15 cellular contexts compared by ENCODE assay signal in genomic region chr7:37410305-37411209, GRCh38. TPM values are rescaled to one million over a fixed set of nuclear protein-coding genes. Genes with fewer than 3 reads are reported as not detected.
DNase-seq lines count a peak whose midpoint lies in the region; ATAC-seq, FAIRE-seq and TF ChIP-seq lines count a peak whose summit lies in the region.
"Had no signal": no experiment of that assay in that cellular context is flagged by ENCODE, and none has a peak within 500 bp of the region (broad histone marks: within the 10 kb centered on the region; RNA-seq: fewer than 3 reads in every experiment).

No MANE protein-coding gene starts in this region.

- TF ChIP-seq POLR2A in endothelial cell of umbilical vein (IDR thresholded peaks at IDR 0.05; ENCODE audit: low read depth, low read length) (no peak), H54 (IDR thresholded peaks at IDR 0.05; ENCODE audit: low read depth, low read length) (no peak), adrenal gland (IDR thresholded peaks at IDR 0.05) (no peak)

- dilution Hi-C loops in endothelial cell of umbilical vein (cut with MboI; ENCODE audit: extremely low pct_ligation_motif_present, low sequenced_read_pairs): no loop called here

- peak overlapping the region; percentile 15 for H2AFZ ChIP-seq in endothelial cell of umbilical vein (ENCODE audit: low read depth, low read length)

- no peaks in the 10 kb centered on the region for H3K27me3 ChIP-seq in CD8-positive, alpha-beta T cell (ENCODE audit: insufficient read depth, low read length)
- H3K27me3 ChIP-seq in endothelial cell of umbilical vein (ENCODE audit: control insufficient read depth in 2 of 2, insufficient read depth in 2 of 2, low read length in 2 of 2) (no peaks in the 10 kb centered on the region), adrenal gland (no peaks in the 10 kb centered on the region)

- H3K9ac ChIP-seq in endothelial cell of umbilical vein (replicated peaks; ENCODE audit: extremely low read depth, insufficient read depth, low read length): no peak overlapping the region
- H3K9ac ChIP-seq: SK-N-SH had no signal

- POLR2A ChIA-PET in CD8-positive, alpha-beta T cell (lab: Charles Lee): interaction anchor here (0.7 to 5.8 kb wide), 2 partner anchors 16 to 38 kb away, joined by 3 to 27 read pairs; partner anchors contain the start of gene ELMO1
- POLR2A ChIA-PET in endothelial cell of umbilical vein (lab: Charles Lee): no interaction called here

- no peaks in the 10 kb centered on the region for H3K9me3 Mint-ChIP-seq in CD8-positive, alpha-beta T cell
- H3K9me3 Mint-ChIP-seq in type B pancreatic cell: no peaks in the 10 kb centered on the region

- BruUV-seq in endothelial cell of umbilical vein (replicated peaks; lab: Mats Ljungman, UMichigan): no TSS peak

- peaks cover 65% of the 10 kb centered on the region for H3K4me1 Mint-ChIP-seq in CD8-positive, alpha-beta T cell (ENCODE audit: low read depth)
- H3K4me1 Mint-ChIP-seq in type B pancreatic cell (ENCODE audit: unreplicated experiment): peaks cover 6% of the 10 kb centered on the region

- H3K36me3 Mint-ChIP-seq in CD8-positive, alpha-beta T cell: peaks cover 19% of the 10 kb centered on the region
- H3K36me3 Mint-ChIP-seq in type B pancreatic cell: no peaks in the 10 kb centered on the region

- TF ChIP-seq CTCF in CD8-positive, alpha-beta T cell (IDR thresholded peaks at IDR 0.05): no peak
- TF ChIP-seq CTCF in endothelial cell of umbilical vein (IDR thresholded peaks at IDR 0.05; ENCODE audit: extremely low read depth in 1 of 2, insufficient read depth in 1 of 2, low read depth in 1 of 2, low read length in 2 of 2) (no peak), type B pancreatic cell (conservative IDR thresholded peaks at IDR 0.05) (no peak), adrenal gland (IDR thresholded peaks at IDR 0.05) (no peak)

- peak; percentile 18 for FAIRE-seq in endothelial cell of umbilical vein (lab: Jason Lieb, UNC)
- FAIRE-seq in H54 (lab: Jason Lieb, UNC): no peak
- FAIRE-seq: HTR-8/SVneo had no signal

- no peaks in the 10 kb centered on the region for H3K36me3 ChIP-seq in CD8-positive, alpha-beta T cell (ENCODE audit: insufficient read depth, low read length)
- H3K36me3 ChIP-seq in endothelial cell of umbilical vein (ENCODE audit: control insufficient read depth in 2 of 2, extremely low read depth in 1 of 2, insufficient read depth in 2 of 2, low read length in 2 of 2) (no peaks in the 10 kb centered on the region), adrenal gland (replicated peaks in 1 of 2) (no peaks in the 10 kb centered on the region)

- no peaks in the 10 kb centered on the region for H4K20me1 ChIP-seq in endothelial cell of umbilical vein (replicated peaks; ENCODE audit: control insufficient read depth, extremely low read depth, insufficient read depth, low read length)

- CTCF ChIA-PET in CD8-positive, alpha-beta T cell (lab: Charles Lee): interaction anchor here (1.1 kb wide), 1 partner anchor 11 kb away, joined by 3 read pairs; no protein-coding TSS in a partner anchor
- CTCF ChIA-PET in endothelial cell of umbilical vein (lab: Charles Lee): interaction anchor here (1.0 kb wide), 1 partner anchor 36 kb away, joined by 3 read pairs; no protein-coding TSS in a partner anchor

- no peak overlapping the region for H3K4me2 ChIP-seq in endothelial cell of umbilical vein (ENCODE audit: insufficient read depth, low read length)
- H3K4me2 ChIP-seq: SK-N-SH had no signal

- H3K4me3 ChIP-seq in CD8-positive, alpha-beta T cell (ENCODE audit: low read depth, low read length): no peak overlapping the region
- no peak overlapping the region for H3K4me3 ChIP-seq in endothelial cell of umbilical vein (replicated peaks in 1 of 3; ENCODE audit: insufficient read depth in 1 of 3, low read depth in 1 of 3, low read length in 3 of 3)
- no peak overlapping the region for H3K4me3 ChIP-seq in adrenal gland

- intact Hi-C loops in CD8-positive, alpha-beta T cell (cut with DNase I, micrococcal nuclease): loop anchor here in 1 of 2 experiments (5.0 kb wide), 1 partner anchor 53 kb away; no protein-coding TSS in a partner anchor
- intact Hi-C loops in endothelial cell of umbilical vein (cut with micrococcal nuclease): no loop called here
- intact Hi-C loops in adrenal gland (cut with DNase I): no loop called here

- no peaks in the 10 kb centered on the region for H3K9me3 ChIP-seq in CD8-positive, alpha-beta T cell (ENCODE audit: low read length)
- no peaks in the 10 kb centered on the region for H3K9me3 ChIP-seq in endothelial cell of umbilical vein (replicated peaks; ENCODE audit: control insufficient read depth, insufficient read depth, low read length)
- no peaks in the 10 kb centered on the region for H3K9me3 ChIP-seq in adrenal gland (replicated peaks in 1 of 3)
- H3K9me3 ChIP-seq: Caco-2, SK-N-SH had no signal

- peak overlapping the region; percentile 12 for H3K4me3 Mint-ChIP-seq in CD8-positive, alpha-beta T cell
- no peak overlapping the region for H3K4me3 Mint-ChIP-seq in type B pancreatic cell

- H3K27me3 Mint-ChIP-seq in CD8-positive, alpha-beta T cell (ENCODE audit: low read depth): no peaks in the 10 kb centered on the region
- H3K27me3 Mint-ChIP-seq in type B pancreatic cell: no peaks in the 10 kb centered on the region

- H3K27ac ChIP-seq in CD8-positive, alpha-beta T cell (ENCODE audit: low read depth, low read length): no peak overlapping the region
- H3K27ac ChIP-seq in endothelial cell of umbilical vein (ENCODE audit: insufficient read depth, low read depth, low read length) (no peak overlapping the region), adrenal gland (no peak overlapping the region)

- 42 to 69% (median 66%) methylated on average over 1 of the region's 1 CpG for WGBS in adrenal gland, 4 donors

- peaks cover 36% of the 10 kb centered on the region for H3K4me1 ChIP-seq in CD8-positive, alpha-beta T cell (ENCODE audit: insufficient read depth, low read length)
- H3K4me1 ChIP-seq in endothelial cell of umbilical vein (ENCODE audit: control insufficient read depth, extremely low read depth, insufficient read depth, low read length): peaks cover 18% of the 10 kb centered on the region
- H3K4me1 ChIP-seq in adrenal gland (replicated peaks in 1 of 2): peaks cover 0 to 20% of the 10 kb centered on the region in 2 donors
- H3K4me1 ChIP-seq: Caco-2 had no signal

- no peaks in the 10 kb centered on the region for H3K9me1 ChIP-seq in endothelial cell of umbilical vein (replicated peaks; ENCODE audit: control insufficient read depth, extremely low read depth, insufficient read depth, low read length)

- peak; percentile 63 for DNase-seq in AML-193 (lab: John Stamatoyannopoulos, UW)
- DNase-seq in CD8-positive, alpha-beta T cell: no peak
- DNase-seq in SKM-1 treated with dmso at 0.1 percent for 144 hours (lab: John Stamatoyannopoulos, UW; ENCODE audit: unreplicated experiment): peak; percentile 57
- DNase-seq in endothelial cell of umbilical vein (ENCODE audit: low read depth, low spot score): no peak
- no peak for DNase-seq in H54 (ENCODE audit: insufficient read length, low spot score)
- DNase-seq in NCI-H2081 treated with DMSO at 0.1 percent for 48 hours (lab: John Stamatoyannopoulos, UW): no peak
- DNase-seq in type B pancreatic cell (ENCODE audit: extremely low spot score, unreplicated experiment): no peak
- DNase-seq in adrenal gland: no peak
- DNase-seq: activated CD8-positive, alpha-beta memory T cell treated with anti-CD3 and anti-CD28 coated beads for 24 hours; Caco-2; left cardiac atrium; NCI-H748 treated with DMSO at 0.1 percent for 48 hours; occipital lobe; SK-N-SH had no signal

- H3K27ac Mint-ChIP-seq in CD8-positive, alpha-beta T cell: peak overlapping the region; percentile 82
- H3K27ac Mint-ChIP-seq in type B pancreatic cell: no peak overlapping the region

- ATAC-seq in CD8-positive, alpha-beta T cell: peak; percentile 27

- no peaks in the 10 kb centered on the region for H3K79me2 ChIP-seq in endothelial cell of umbilical vein (ENCODE audit: control insufficient read depth, insufficient read depth, low read length)

TF ChIP-seq in endothelial cell of umbilical vein, 7 proteins besides CTCF, POLR2A, EP300 and RAD21:
- no peak for TF ChIP-seq FOS (IDR thresholded peaks at IDR 0.05; ENCODE audit: borderline replicate concordance, insufficient read depth, low read length)
- no peak for TF ChIP-seq MAX (IDR thresholded peaks at IDR 0.05; ENCODE audit: insufficient read depth, insufficient read length)
- TF ChIP-seq GATA2 (IDR thresholded peaks at IDR 0.05; ENCODE audit: insufficient read depth, insufficient read length, low read depth, low read length): no peak
- TF ChIP-seq POLR2AphosphoS5 (IDR thresholded peaks at IDR 0.05; ENCODE audit: insufficient read depth, low read depth, low read length): no peak
- no peak for TF ChIP-seq EZH2 (IDR thresholded peaks at IDR 0.05; ENCODE audit: borderline replicate concordance, low read depth, low read length, severe bottlenecking)
- no peak for TF ChIP-seq MYC (IDR thresholded peaks at IDR 0.05; ENCODE audit: low read depth, low read length)
- no peak for TF ChIP-seq JUN (IDR thresholded peaks at IDR 0.05; ENCODE audit: borderline replicate concordance, insufficient read depth, insufficient read length, low read depth)
TF ChIP-seq in endothelial cell of umbilical vein: peak in this region for 0.

RNA-seq across cellular contexts. Expression of gene ELMO1, which starts 38.1 kb away (rescaled TPM):
- 10 to 100 TPM; 79.4 to 96.2 TPM for total RNA-seq in CD8-positive, alpha-beta T cell
- 23.5 and 30.6 TPM in 2 replicates for total RNA-seq in endothelial cell of umbilical vein
- polyA plus RNA-seq in endothelial cell of umbilical vein: 16.2 and 17.0 TPM in 2 replicates
- polyA plus RNA-seq in endothelial cell of umbilical vein (2011; cell fraction: cytosol; rRNA removed): 11.3 and 13.5 TPM in 2 replicates
- polyA plus RNA-seq in endothelial cell of umbilical vein (2011; cell fraction: nucleus; rRNA removed): 26.0 and 29.5 TPM in 2 replicates
- 10.0 and 10.7 TPM in 2 replicates for polyA plus RNA-seq in endothelial cell of umbilical vein (2012)
- 80.5 and 81.2 TPM in 2 replicates for polyA minus RNA-seq in endothelial cell of umbilical vein
- polyA minus RNA-seq in endothelial cell of umbilical vein (2011; cell fraction: cytosol; rRNA and poly(A)+ RNA removed): not detected
- polyA minus RNA-seq in endothelial cell of umbilical vein (2011; cell fraction: nucleus; rRNA and poly(A)+ RNA removed): 172 and 226 TPM in 2 replicates
- 4.9 and 29.4 TPM in 2 replicates for total RNA-seq in type B pancreatic cell (ENCODE audit: low replicate concordance)
- total RNA-seq in adrenal gland: 10 to 100 TPM; 12.4 to 46.8 (median 18.8) TPM
- 10 to 100 TPM in 2 of 3 donors, 1 to 10 TPM in 1; 9.8 to 13.6 (median 10.5) TPM for polyA plus RNA-seq in adrenal gland

Comparison
In these comparisons a context has a peak if more than half of its experiments do, and no peak if none do; other contexts are left out.
1. DNase-seq: peak in AML-193 (2 of 2) and SKM-1 treated with dmso at 0.1 percent for 144 hours (single experiment); none in CD8-positive, alpha-beta T cell (0 of 7), endothelial cell of umbilical vein (single experiment), H54 (single experiment), NCI-H2081 treated with DMSO at 0.1 percent for 48 hours (single experiment), type B pancreatic cell (single experiment) and adrenal gland (0 of 7).